Comparison of ENCODE assay signal across 2 cellular contexts in the genomic region with DNA sequence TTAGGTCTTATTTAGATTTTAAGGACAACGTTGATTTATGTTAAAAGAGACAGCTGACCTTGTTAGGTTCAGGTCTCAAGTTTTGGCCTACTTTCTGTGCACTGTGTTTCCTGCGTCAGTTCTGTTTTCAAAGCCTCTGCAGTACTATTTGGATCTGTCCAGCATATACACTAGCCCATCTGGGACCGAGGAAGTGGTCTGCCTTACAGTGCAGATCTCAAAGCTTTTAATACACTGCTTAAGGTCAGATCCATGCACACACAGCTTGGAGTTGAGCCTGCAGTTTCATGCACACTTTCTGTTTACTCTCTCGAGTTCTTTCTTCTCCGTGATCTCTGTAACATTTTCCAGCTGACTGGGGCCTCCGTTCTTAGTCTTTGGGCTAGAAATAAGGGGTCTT.
TF ChIP-seq lines count a peak whose summit lies in the region.

No MANE protein-coding gene starts in this region.

TF ChIP-seq in PFSK-1, 5 proteins besides CTCF, POLR2A, EP300 and RAD21:
- TF ChIP-seq POLR2AphosphoS5 (IDR thresholded peaks at IDR 0.05; ENCODE audit: low read depth, low read length) (no peak), SIN3A (IDR thresholded peaks at IDR 0.05; ENCODE audit: borderline replicate concordance, insufficient read depth, low read length) (no peak; the same call in 1 of the 2 replicates), TAF1 (IDR thresholded peaks at IDR 0.05; ENCODE audit: borderline replicate concordance, insufficient read depth, low read length) (no peak), FOXP2 (optimal IDR thresholded peaks at IDR 0.05; ENCODE audit: borderline replicate concordance, extremely low read depth, extremely low read length, insufficient read depth) (no peak)
- TF ChIP-seq, protein P1, sequence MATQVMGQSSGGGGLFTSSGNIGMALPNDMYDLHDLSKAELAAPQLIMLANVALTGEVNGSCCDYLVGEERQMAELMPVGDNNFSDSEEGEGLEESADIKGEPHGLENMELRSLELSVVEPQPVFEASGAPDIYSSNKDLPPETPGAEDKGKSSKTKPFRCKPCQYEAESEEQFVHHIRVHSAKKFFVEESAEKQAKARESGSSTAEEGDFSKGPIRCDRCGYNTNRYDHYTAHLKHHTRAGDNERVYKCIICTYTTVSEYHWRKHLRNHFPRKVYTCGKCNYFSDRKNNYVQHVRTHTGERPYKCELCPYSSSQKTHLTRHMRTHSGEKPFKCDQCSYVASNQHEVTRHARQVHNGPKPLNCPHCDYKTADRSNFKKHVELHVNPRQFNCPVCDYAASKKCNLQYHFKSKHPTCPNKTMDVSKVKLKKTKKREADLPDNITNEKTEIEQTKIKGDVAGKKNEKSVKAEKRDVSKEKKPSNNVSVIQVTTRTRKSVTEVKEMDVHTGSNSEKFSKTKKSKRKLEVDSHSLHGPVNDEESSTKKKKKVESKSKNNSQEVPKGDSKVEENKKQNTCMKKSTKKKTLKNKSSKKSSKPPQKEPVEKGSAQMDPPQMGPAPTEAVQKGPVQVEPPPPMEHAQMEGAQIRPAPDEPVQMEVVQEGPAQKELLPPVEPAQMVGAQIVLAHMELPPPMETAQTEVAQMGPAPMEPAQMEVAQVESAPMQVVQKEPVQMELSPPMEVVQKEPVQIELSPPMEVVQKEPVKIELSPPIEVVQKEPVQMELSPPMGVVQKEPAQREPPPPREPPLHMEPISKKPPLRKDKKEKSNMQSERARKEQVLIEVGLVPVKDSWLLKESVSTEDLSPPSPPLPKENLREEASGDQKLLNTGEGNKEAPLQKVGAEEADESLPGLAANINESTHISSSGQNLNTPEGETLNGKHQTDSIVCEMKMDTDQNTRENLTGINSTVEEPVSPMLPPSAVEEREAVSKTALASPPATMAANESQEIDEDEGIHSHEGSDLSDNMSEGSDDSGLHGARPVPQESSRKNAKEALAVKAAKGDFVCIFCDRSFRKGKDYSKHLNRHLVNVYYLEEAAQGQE (IDR thresholded peaks at IDR 0.05; ENCODE audit: insufficient read depth in 1 of 2, low read depth in 2 of 2, low read length in 2 of 2): peak; percentile 49 to 88; a peak in 3 of 4 replicates

TF ChIP-seq in H1, 55 proteins besides CTCF, POLR2A, EP300 and RAD21:
- TF ChIP-seq CEBPB (IDR thresholded peaks at IDR 0.05; ENCODE audit: low read depth, low read length) (no peak), TEAD4 (IDR thresholded peaks at IDR 0.05; ENCODE audit: low read depth, low read length) (no peak), FOSL1 (IDR thresholded peaks at IDR 0.05; ENCODE audit: insufficient read depth, low read depth, low read length) (no peak), BRCA1 (IDR thresholded peaks at IDR 0.05; ENCODE audit: low read depth, low read length) (no peak), EZH2 (IDR thresholded peaks at IDR 0.05; ENCODE audit: low read depth, low read length, severe bottlenecking) (no peak), CTBP2 (IDR thresholded peaks at IDR 0.05; ENCODE audit: borderline replicate concordance, insufficient read depth, insufficient read length, low read length) (no peak), RXRA (IDR thresholded peaks at IDR 0.05; ENCODE audit: insufficient read depth, low read depth, low read length) (no peak), TBP (IDR thresholded peaks at IDR 0.05; ENCODE audit: low read depth, low read length) (no peak), NRF1 (IDR thresholded peaks at IDR 0.05; ENCODE audit: low read depth, low read length) (no peak), YY1 (IDR thresholded peaks at IDR 0.05; ENCODE audit: low read depth, low read length) (no peak), TAF7 (optimal IDR thresholded peaks at IDR 0.05; ENCODE audit: borderline replicate concordance, low read depth, low read length) (no peak), SIN3A (conservative IDR thresholded peaks at IDR 0.05 in 1 of 2, IDR thresholded peaks at IDR 0.05 in 1 of 2; ENCODE audit: low read depth in 1 of 2, low read length in 2 of 2) (no peak)
- TF ChIP-seq, protein P2, sequence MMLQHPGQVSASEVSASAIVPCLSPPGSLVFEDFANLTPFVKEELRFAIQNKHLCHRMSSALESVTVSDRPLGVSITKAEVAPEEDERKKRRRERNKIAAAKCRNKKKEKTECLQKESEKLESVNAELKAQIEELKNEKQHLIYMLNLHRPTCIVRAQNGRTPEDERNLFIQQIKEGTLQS (IDR thresholded peaks at IDR 0.05; ENCODE audit: insufficient read depth, low read depth, low read length): no peak
